Comparison of ENCODE assay signal across 1 cellular context in genomic region chr1:42167611-42168396, GRCh38.
TF ChIP-seq lines count a peak whose summit lies in the region.

No MANE protein-coding gene starts in this region.

TF ChIP-seq in IMR-90, 13 proteins besides CTCF, POLR2A, EP300 and RAD21:
- TF ChIP-seq CHD1 (IDR thresholded peaks at IDR 0.05; ENCODE audit: low read depth, low read length) = no peak
- no peak for TF ChIP-seq USF2 (IDR thresholded peaks at IDR 0.05; ENCODE audit: low read depth, low read length)
- TF ChIP-seq NFE2L2 (IDR thresholded peaks at IDR 0.05; ENCODE audit: low read depth, low read length) = no peak
- no peak for TF ChIP-seq MXI1 (IDR thresholded peaks at IDR 0.05; ENCODE audit: borderline replicate concordance, low read depth, low read length)
- TF ChIP-seq MAZ (IDR thresholded peaks at IDR 0.05; ENCODE audit: borderline replicate concordance, low read depth, low read length) = no peak
- no peak for TF ChIP-seq SMC3 (IDR thresholded peaks at IDR 0.05; ENCODE audit: low read depth, low read length)
- no peak for TF ChIP-seq FOS (IDR thresholded peaks at IDR 0.05; ENCODE audit: low read depth, low read length)
- no peak for TF ChIP-seq BHLHE40 (IDR thresholded peaks at IDR 0.05; ENCODE audit: low read depth, low read length)
- TF ChIP-seq ELK1 (IDR thresholded peaks at IDR 0.05; ENCODE audit: borderline replicate concordance, low read depth, low read length) = no peak
- no peak for TF ChIP-seq RFX5 (IDR thresholded peaks at IDR 0.05; ENCODE audit: low read depth, low read length)
- TF ChIP-seq CEBPB (IDR thresholded peaks at IDR 0.05; ENCODE audit: low read depth, low read length) = no peak
